ENCODE assay signal across 16 cellular contexts in genomic region chr12:66620703-66621102, GRCh38. TPM values are rescaled to one million over a fixed set of nuclear protein-coding genes. Genes with fewer than 3 reads are reported as not detected.
"Had no signal": no experiment of that assay in that cellular context is flagged by ENCODE, and none has a peak within 500 bp of the region (broad histone marks: within the 10 kb centered on the region; RNA-seq: fewer than 3 reads in every experiment).

No MANE protein-coding gene starts in this region.

- H3K4me3 ChIP-seq: colonic mucosa, stomach, thoracic aorta had no signal

- H3K27me3 ChIP-seq: colonic mucosa, stomach had no signal

- H3K4me1 Mint-ChIP-seq: activated naive CD4-positive, alpha-beta T cell treated with anti-CD3 and anti-CD28 coated beads, Interleukin-2, amount 10 ng/mL, durations not matched to agents 7 days and 5 days had no signal

- H3K36me3 Mint-ChIP-seq: activated naive CD4-positive, alpha-beta T cell treated with anti-CD3 and anti-CD28 coated beads, Interleukin-2, amount 10 ng/mL, durations not matched to agents 7 days and 5 days had no signal

- H3K27ac ChIP-seq: colonic mucosa, stomach, thoracic aorta had no signal

- DNase-seq: activated CD4-positive, alpha-beta T cell treated with anti-CD3 and anti-CD28 coated beads, Interleukin-2, amount 50 U/mL, for 1 hour; activated naive CD4-positive, alpha-beta T cell treated with anti-CD3 and anti-CD28 coated beads, Interleukin-2, amount 10 ng/mL, durations not matched to agents 7 days and 5 days; activated T-cell treated with anti-CD3 and anti-CD28 coated beads for 4 hours; caudate nucleus; colonic mucosa; effector CD4-positive, alpha-beta T cell; foreskin melanocyte; head of caudate nucleus; left ventricle myocardium superior; mesenchymal stem cell; retina; stimulated activated CD4-positive, alpha-beta T cell treated with anti-CD3 and anti-CD28 coated beads, Interleukin-15, amount 100 ng/mL, for 24 hours; stimulated activated CD4-positive, alpha-beta T cell treated with anti-CD3 and anti-CD28 coated beads, Interleukin-4, amount 100 ng/mL, for 4 hours; stomach had no signal

- ATAC-seq: left ventricle myocardium superior had no signal

- H3K9me3 ChIP-seq: colonic mucosa, stomach, thoracic aorta had no signal

- H3K4me1 ChIP-seq: colonic mucosa, stomach had no signal

- H3K27ac Mint-ChIP-seq: activated naive CD4-positive, alpha-beta T cell treated with anti-CD3 and anti-CD28 coated beads, Interleukin-2, amount 10 ng/mL, durations not matched to agents 7 days and 5 days; activated T-helper 2 cell treated with anti-CD3 and anti-CD28 coated beads, Interferon-gamma antibody, Interleukin-2, Interleukin-4, amounts not matched to agents 10 μg/mL and 5 μg/mL and 100 μg/mL, durations not matched to agents 14 hours and 24 hours and 36 hours had no signal

- H3K9me3 Mint-ChIP-seq: activated naive CD4-positive, alpha-beta T cell treated with anti-CD3 and anti-CD28 coated beads, Interleukin-2, amount 10 ng/mL, durations not matched to agents 7 days and 5 days; activated T-helper 2 cell treated with anti-CD3 and anti-CD28 coated beads, Interferon-gamma antibody, Interleukin-2, Interleukin-4, amounts not matched to agents 10 μg/mL and 5 μg/mL and 100 μg/mL, durations not matched to agents 14 hours and 24 hours and 36 hours had no signal

- H3K4me3 Mint-ChIP-seq: activated naive CD4-positive, alpha-beta T cell treated with anti-CD3 and anti-CD28 coated beads, Interleukin-2, amount 10 ng/mL, durations not matched to agents 7 days and 5 days had no signal

- H3K36me3 ChIP-seq: colonic mucosa, stomach, thoracic aorta had no signal

RNA-seq across cellular contexts. Expression of gene GRIP1, which starts 58.2 kb away (rescaled TPM):
- total RNA-seq: activated T-helper 2 cell treated with anti-CD3 and anti-CD28 coated beads, Interferon-gamma antibody, Interleukin-2, Interleukin-4, amounts not matched to agents 10 μg/mL and 5 μg/mL and 100 μg/mL, durations not matched to agents 14 hours and 24 hours and 36 hours had no signal
